Comparison of ENCODE assay signal across 1 cellular context in genomic region chr19:33246729-33247440, GRCh38.
A peak's percentile ranks its signal among the peaks of the same experiment; 100 is the strongest.
TF ChIP-seq lines count a peak whose summit lies in the region.

No MANE protein-coding gene starts in this region.

TF ChIP-seq in HEK293, 187 proteins besides CTCF, POLR2A, EP300 and RAD21 (continued from another document):
- TF ChIP-seq ZNF274 (IDR thresholded peaks at IDR 0.05; ENCODE audit: low read length): no peak
- no peak for TF ChIP-seq ZNF274 (tag by site-specific recombination; IDR thresholded peaks at IDR 0.05; ENCODE audit: borderline replicate concordance)
- 0 out of 2 replicates have a peak, but pooled peaks have one; percentile 8 for TF ChIP-seq ZNF621 (tag by site-specific recombination; IDR thresholded peaks at IDR 0.05)
- TF ChIP-seq ZNF76 (tag by site-specific recombination; IDR thresholded peaks at IDR 0.05; ENCODE audit: borderline replicate concordance, low read depth): no peak
- TF ChIP-seq GLIS2 (tag by site-specific recombination; IDR thresholded peaks at IDR 0.05): peak; percentile 11; the same call in 1 of the 2 replicates
- peak; percentile 26; the same call in 1 of the 2 replicates for TF ChIP-seq PATZ1 (tag by site-specific recombination; IDR thresholded peaks at IDR 0.05)
- TF ChIP-seq ZFHX2 (tag by site-specific recombination; conservative IDR thresholded peaks at IDR 0.05): no peak
- TF ChIP-seq ZNF302 (tag by site-specific recombination; IDR thresholded peaks at IDR 0.05; ENCODE audit: low read depth): no peak
- peak; percentile 12; the same call in 1 of the 2 replicates for TF ChIP-seq ZNF341 (tag by site-specific recombination; IDR thresholded peaks at IDR 0.05; ENCODE audit: low read depth)
TF ChIP-seq in HEK293: peak in this region for 6.
